ENCODE assay signal across 14 cellular contexts in genomic region chr18:49655266-49656097, GRCh38.
"Had no signal": no experiment of that assay in that cellular context is flagged by ENCODE, and none has a peak within 500 bp of the region (broad histone marks: within the 10 kb centered on the region; RNA-seq: fewer than 3 reads in every experiment).

No MANE protein-coding gene starts in this region.

- H3K4me3 ChIP-seq: lung, right atrium auricular region had no signal

- ATAC-seq: T-helper 17 cell had no signal

- H3K4me1 Mint-ChIP-seq: activated B cell treated with CpG ODN at 0.5 μM for 24 hours; activated CD4-positive, alpha-beta T cell treated with anti-CD3 and anti-CD28 coated beads, Interleukin-2, amount 10 ng/mL, durations not matched to agents 24 days and 14 days had no signal

- H3K27ac Mint-ChIP-seq: activated B cell treated with CpG ODN at 0.5 μM for 24 hours; activated CD4-positive, alpha-beta T cell treated with anti-CD3 and anti-CD28 coated beads, Interleukin-2, amount 10 ng/mL, durations not matched to agents 24 days and 14 days; effector memory CD8-positive, alpha-beta T cell; T-helper 17 cell; type B pancreatic cell had no signal

- H3K27me3 Mint-ChIP-seq: activated B cell treated with CpG ODN at 0.5 μM for 24 hours had no signal

- H3K27me3 ChIP-seq: right atrium auricular region had no signal

- H3K36me3 Mint-ChIP-seq: type B pancreatic cell had no signal

- H3K9me3 Mint-ChIP-seq: activated B cell treated with CpG ODN at 0.5 μM for 24 hours; activated CD4-positive, alpha-beta T cell treated with anti-CD3 and anti-CD28 coated beads, Interleukin-2, amount 10 ng/mL, durations not matched to agents 24 days and 14 days; effector memory CD8-positive, alpha-beta T cell; type B pancreatic cell had no signal

- H3K4me3 Mint-ChIP-seq: activated B cell treated with CpG ODN at 0.5 μM for 24 hours; activated CD4-positive, alpha-beta T cell treated with anti-CD3 and anti-CD28 coated beads, Interleukin-2, amount 10 ng/mL, durations not matched to agents 24 days and 14 days; effector memory CD8-positive, alpha-beta T cell; T-helper 17 cell; type B pancreatic cell had no signal

- H3K36me3 ChIP-seq: right atrium auricular region had no signal

- H3K4me1 ChIP-seq: right atrium auricular region had no signal

- H3K9me3 ChIP-seq: right atrium auricular region had no signal

- DNase-seq: activated B cell treated with CpG ODN at 0.5 μM for 24 hours; activated CD4-positive, alpha-beta T cell treated with anti-CD3 and anti-CD28 coated beads, Interleukin-2, amount 10 ng/mL, durations not matched to agents 24 days and 14 days; activated CD8-positive, alpha-beta memory T cell treated with anti-CD3 and anti-CD28 coated beads for 24 hours; activated naive CD4-positive, alpha-beta T cell treated with Interleukin-2 at 50 U/mL for 16 hours; central memory CD4-positive, alpha-beta T cell; effector memory CD8-positive, alpha-beta T cell; hippocampal formation; posterior cingulate gyrus; stimulated activated CD4-positive, alpha-beta T cell treated with anti-CD3 and anti-CD28 coated beads, Interleukin-1b, Interleukin-23, amount 100 ng/mL, for 48 hours; stimulated activated naive CD4-positive, alpha-beta T cell; T-helper 17 cell had no signal

- H3K27ac ChIP-seq: right atrium auricular region had no signal
